8 cellular contexts compared by ENCODE assay signal in the genomic region with DNA sequence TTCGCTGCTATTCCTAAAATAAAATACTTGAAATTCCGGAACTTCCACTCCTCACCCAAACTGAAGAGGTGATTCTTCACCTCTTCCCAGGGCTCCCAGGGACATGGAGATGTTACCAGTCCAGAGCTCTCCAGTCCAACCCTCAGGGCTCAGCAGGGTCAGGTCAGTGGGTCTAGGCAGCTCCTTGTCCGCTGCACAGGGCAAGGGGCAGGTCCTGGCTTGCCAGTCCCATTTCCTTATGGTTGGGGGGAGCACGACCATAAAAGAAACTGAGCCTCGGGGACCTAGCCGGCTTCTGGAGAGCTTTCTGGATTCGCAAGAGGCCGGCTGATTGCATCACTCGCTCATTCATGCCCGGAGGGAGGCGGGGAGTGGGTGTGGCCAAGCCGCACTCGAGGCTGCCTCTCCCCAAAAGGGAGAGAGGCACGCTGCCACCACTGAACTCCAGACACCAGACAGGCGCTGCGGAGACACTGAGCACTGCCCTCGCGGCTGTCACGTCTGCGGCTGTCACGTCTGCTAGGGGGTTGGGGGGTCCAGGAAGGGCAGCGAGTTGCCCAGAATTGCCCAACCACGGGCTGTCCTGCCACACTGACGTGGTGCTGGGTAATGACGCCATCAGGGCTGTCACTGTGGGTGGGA. TPM values are rescaled to one million over a fixed set of nuclear protein-coding genes. Genes with fewer than 3 reads are reported as not detected.
DNase-seq lines count a peak whose midpoint lies in the region; ATAC-seq, FAIRE-seq and TF ChIP-seq lines count a peak whose summit lies in the region.

No MANE protein-coding gene starts in this region.

- FAIRE-seq in GM12891 (lab: Jason Lieb, UNC) (peak; percentile 69), endothelial cell of umbilical vein (lab: Jason Lieb, UNC) (peak; percentile 80)

- H3K36me3 ChIP-seq in OCI-LY3 (replicated peaks; ENCODE audit: low read depth, low read length): peaks cover 55% of the 10 kb centered on the region
- H3K36me3 ChIP-seq in endothelial cell of umbilical vein (ENCODE audit: control insufficient read depth in 2 of 2, extremely low read depth in 1 of 2, insufficient read depth in 2 of 2, low read length in 2 of 2): peaks cover under 1 to 2% of the 10 kb centered on the region in 2 experiments
- no peaks in the 10 kb centered on the region for H3K36me3 ChIP-seq in mucosa of descending colon (ENCODE audit: low read depth)

- peak overlapping the region; percentile 61 for H3K9ac ChIP-seq in OCI-LY3 (ENCODE audit: low read length)
- peak overlapping the region; percentile 40 for H3K9ac ChIP-seq in endothelial cell of umbilical vein (replicated peaks; ENCODE audit: extremely low read depth, insufficient read depth, low read length)

- H4K20me1 ChIP-seq in OCI-LY3 (ENCODE audit: insufficient read depth, low read length) (peaks cover 90% of the 10 kb centered on the region), endothelial cell of umbilical vein (replicated peaks; ENCODE audit: control insufficient read depth, extremely low read depth, insufficient read depth, low read length) (no peaks in the 10 kb centered on the region)

- H3K4me1 ChIP-seq in OCI-LY3 (ENCODE audit: low read length) (peaks cover 61% of the 10 kb centered on the region), endothelial cell of umbilical vein (ENCODE audit: control insufficient read depth, extremely low read depth, insufficient read depth, low read length) (peaks cover 4% of the 10 kb centered on the region), mucosa of descending colon (ENCODE audit: low read depth) (peaks cover 17% of the 10 kb centered on the region)

- H3K27ac ChIP-seq in OCI-LY3 (ENCODE audit: low read length) (peak overlapping the region; percentile 60), endothelial cell of umbilical vein (ENCODE audit: insufficient read depth, low read depth, low read length) (peak overlapping the region; percentile 61)

- H3K27me3 ChIP-seq in OCI-LY3 (ENCODE audit: low read depth, low read length) (no peaks in the 10 kb centered on the region), endothelial cell of umbilical vein (ENCODE audit: control insufficient read depth in 2 of 2, insufficient read depth in 2 of 2, low read length in 2 of 2) (no peaks in the 10 kb centered on the region)

- H2AFZ ChIP-seq in OCI-LY3 (ENCODE audit: low read depth, low read length) (no peak overlapping the region), endothelial cell of umbilical vein (ENCODE audit: low read depth, low read length) (peak overlapping the region; percentile 55)

- ATAC-seq in HG03432 (IDR thresholded peaks at IDR 0.05; ENCODE audit: unreplicated experiment): peak; percentile 64
- peak; percentile 72 for ATAC-seq in mucosa of descending colon
- no peak for ATAC-seq in GM19455 (IDR thresholded peaks at IDR 0.05; ENCODE audit: unreplicated experiment)

- TF ChIP-seq CTCF in OCI-LY3 (IDR thresholded peaks at IDR 0.05; ENCODE audit: low read depth, low read length): no peak
- no peak for TF ChIP-seq CTCF in endothelial cell of umbilical vein (IDR thresholded peaks at IDR 0.05; ENCODE audit: extremely low read depth in 1 of 2, insufficient read depth in 1 of 2, low read depth in 1 of 2, low read length in 2 of 2)
- no peak for TF ChIP-seq CTCF in mucosa of descending colon (IDR thresholded peaks at IDR 0.05)

- H3K4me2 ChIP-seq in OCI-LY3 (ENCODE audit: low read length): peak overlapping the region; percentile 67
- peak overlapping the region; percentile 39 for H3K4me2 ChIP-seq in endothelial cell of umbilical vein (ENCODE audit: insufficient read depth, low read length)

- H3K9me3 ChIP-seq in OCI-LY3 (ENCODE audit: insufficient read depth, low read length): no peaks in the 10 kb centered on the region
- H3K9me3 ChIP-seq in endothelial cell of umbilical vein (replicated peaks; ENCODE audit: control insufficient read depth, insufficient read depth, low read length): no peaks in the 10 kb centered on the region
- H3K9me3 ChIP-seq in mucosa of descending colon: no peaks in the 10 kb centered on the region

- CTCF ChIA-PET in endothelial cell of umbilical vein (lab: Charles Lee): interaction anchor here (0.6 to 2.6 kb wide), 8 partner anchors 11 to 76 kb away, joined by 3 to 36 read pairs (median 4); no protein-coding TSS in a partner anchor

- intact Hi-C loops in endothelial cell of umbilical vein (cut with micrococcal nuclease): loop anchor here (1.0 to 5.0 kb wide), 2 partner anchors 16 to 76 kb away; no protein-coding TSS in a partner anchor
- intact Hi-C loops in mucosa of descending colon (cut with DNase I, micrococcal nuclease): no loop called here

- TSS peak; percentile 83 for BruUV-seq in endothelial cell of umbilical vein (replicated peaks; lab: Mats Ljungman, UMichigan)

- dilution Hi-C loops in endothelial cell of umbilical vein (cut with MboI; ENCODE audit: extremely low pct_ligation_motif_present, low sequenced_read_pairs): no loop called here

- H3K4me3 ChIP-seq in OCI-LY3 (ENCODE audit: low read length) (peak overlapping the region; percentile 47), endothelial cell of umbilical vein (replicated peaks in 1 of 3; ENCODE audit: insufficient read depth in 1 of 3, low read depth in 1 of 3, low read length in 3 of 3) (peak overlapping the region in 2 of 3 experiments; percentile 24 to 49), mucosa of descending colon (no peak overlapping the region)

- H3K9me1 ChIP-seq in endothelial cell of umbilical vein (replicated peaks; ENCODE audit: control insufficient read depth, extremely low read depth, insufficient read depth, low read length): no peaks in the 10 kb centered on the region

- POLR2A ChIA-PET in endothelial cell of umbilical vein (lab: Charles Lee): interaction anchor here (0.7 kb wide), 1 partner anchor 16 kb away, joined by 3 read pairs; a partner anchor contains a TSS

- H3K79me2 ChIP-seq in OCI-LY3 (ENCODE audit: low read length) (peaks cover 97% of the 10 kb centered on the region), endothelial cell of umbilical vein (ENCODE audit: control insufficient read depth, insufficient read depth, low read length) (peaks cover 79% of the 10 kb centered on the region)

- DNase-seq in GM12891 (ENCODE audit: insufficient read length, low spot score): peak; percentile 84
- peak; percentile 69 for DNase-seq in activated T-cell treated with anti-CD3 and anti-CD28 coated beads for 24 hours (ENCODE audit: low read depth)
- peak; percentile 83 for DNase-seq in endothelial cell of umbilical vein (ENCODE audit: low read depth, low spot score)
- peak; percentile 90 to 93 (median 91) for DNase-seq in mucosa of descending colon
- peak; percentile 80 for DNase-seq in stimulated activated CD8-positive, alpha-beta memory T cell treated with anti-CD3 and anti-CD28 coated beads, Interleukin-4, amount 100 ng/mL, for 24 hours (ENCODE audit: low read depth)

- no peak for TF ChIP-seq POLR2A in GM12891 (IDR thresholded peaks at IDR 0.05; ENCODE audit: low read depth, low read length)
- no peak for TF ChIP-seq POLR2A in endothelial cell of umbilical vein (IDR thresholded peaks at IDR 0.05; ENCODE audit: low read depth, low read length)

TF ChIP-seq in GM12891, 5 proteins besides CTCF, POLR2A, EP300 and RAD21:
- no peak for TF ChIP-seq SPI1 (IDR thresholded peaks at IDR 0.05; ENCODE audit: low read depth, low read length)
- TF ChIP-seq PAX5 (IDR thresholded peaks at IDR 0.05; ENCODE audit: insufficient read depth, low read length, severe bottlenecking): no peak

TF ChIP-seq in endothelial cell of umbilical vein, 7 proteins besides CTCF, POLR2A, EP300 and RAD21:
- TF ChIP-seq MYC (IDR thresholded peaks at IDR 0.05; ENCODE audit: low read depth, low read length) (no peak), FOS (IDR thresholded peaks at IDR 0.05; ENCODE audit: borderline replicate concordance, insufficient read depth, low read length) (no peak), GATA2 (IDR thresholded peaks at IDR 0.05; ENCODE audit: insufficient read depth, insufficient read length, low read depth, low read length) (no peak), EZH2 (IDR thresholded peaks at IDR 0.05; ENCODE audit: borderline replicate concordance, low read depth, low read length, severe bottlenecking) (no peak), JUN (IDR thresholded peaks at IDR 0.05; ENCODE audit: borderline replicate concordance, insufficient read depth, insufficient read length, low read depth) (no peak), POLR2AphosphoS5 (IDR thresholded peaks at IDR 0.05; ENCODE audit: insufficient read depth, low read depth, low read length) (no peak)
- TF ChIP-seq, protein P1, sequence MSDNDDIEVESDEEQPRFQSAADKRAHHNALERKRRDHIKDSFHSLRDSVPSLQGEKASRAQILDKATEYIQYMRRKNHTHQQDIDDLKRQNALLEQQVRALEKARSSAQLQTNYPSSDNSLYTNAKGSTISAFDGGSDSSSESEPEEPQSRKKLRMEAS (IDR thresholded peaks at IDR 0.05; ENCODE audit: insufficient read depth, insufficient read length): no peak

RNA-seq across cellular contexts. Expression of a gene that starts 15.8 kb away (rescaled TPM):
- 38.5 TPM for polyA plus RNA-seq in GM12891 (2012; ENCODE audit: low read depth, missing spikeins)
- total RNA-seq in endothelial cell of umbilical vein (29.2 and 30.7 TPM in 2 replicates), mucosa of descending colon (10 to 100 TPM in 1 of 3 donors, 1 to 10 TPM in 2; 1.9 to 13.7 (median 8.1) TPM)
- polyA plus RNA-seq in endothelial cell of umbilical vein: 14.1 and 17.3 TPM in 2 replicates
- polyA plus RNA-seq in endothelial cell of umbilical vein (2011; cell fraction: cytosol; rRNA removed): 12.0 and 13.4 TPM in 2 replicates
- 13.8 and 16.1 TPM in 2 replicates for polyA plus RNA-seq in endothelial cell of umbilical vein (2011; cell fraction: nucleus; rRNA removed)
- 16.2 and 20.4 TPM in 2 replicates for polyA plus RNA-seq in endothelial cell of umbilical vein (2012)
- polyA minus RNA-seq in endothelial cell of umbilical vein: 10.3 and 12.3 TPM in 2 replicates
- 232 TPM for polyA minus RNA-seq in endothelial cell of umbilical vein (2011; cell fraction: cytosol; rRNA and poly(A)+ RNA removed)
- polyA minus RNA-seq in endothelial cell of umbilical vein (2011; cell fraction: nucleus; rRNA and poly(A)+ RNA removed): 9.2 and 14.2 TPM in 2 replicates
